In genomic region chr6:33248643-33248931, GRCh38 we compare ENCODE assay signal across 8 cellular contexts. TPM values are rescaled to one million over a fixed set of nuclear protein-coding genes. Genes with fewer than 3 reads are reported as not detected.
DNase-seq lines count a peak whose midpoint lies in the region; ATAC-seq and TF ChIP-seq lines count a peak whose summit lies in the region.

No MANE protein-coding gene starts in this region.

- H3K27ac ChIP-seq in CD8-positive, alpha-beta T cell (ENCODE audit: low read depth, low read length) = peak overlapping the region; percentile 85
- H3K27ac ChIP-seq in brain microvascular endothelial cell (peak overlapping the region; percentile 87), left lung (peak overlapping the region; percentile 91 to 92), substantia nigra (ENCODE audit: low read depth, low read length, poor library complexity, severe bottlenecking) (peak overlapping the region; percentile 84)

- peaks cover 27% of the 10 kb centered on the region for H3K36me3 Mint-ChIP-seq in CD8-positive, alpha-beta T cell

- no peaks in the 10 kb centered on the region for H3K9me3 ChIP-seq in CD8-positive, alpha-beta T cell (ENCODE audit: low read length)
- no peaks in the 10 kb centered on the region for H3K9me3 ChIP-seq in left lung

- peak; percentile 24 for ATAC-seq in CD8-positive, alpha-beta T cell
- ATAC-seq in GM21529 (IDR thresholded peaks at IDR 0.05; ENCODE audit: unreplicated experiment) (peak; percentile 2), left lung (peak; percentile 7), HG03378 (IDR thresholded peaks at IDR 0.05; ENCODE audit: unreplicated experiment) (no peak)

- H3K27me3 Mint-ChIP-seq in CD8-positive, alpha-beta T cell (ENCODE audit: low read depth) = no peaks in the 10 kb centered on the region

- peak in 1 of 7 experiments; percentile 42 for DNase-seq in CD8-positive, alpha-beta T cell
- DNase-seq in NCI-H446 treated with DMSO at 0.1 percent for 48 hours (lab: John Stamatoyannopoulos, UW) = peak; percentile 39
- no peak for DNase-seq in brain microvascular endothelial cell
- DNase-seq in left lung = no peak
- DNase-seq in substantia nigra (lab: John Stamatoyannopoulos, UW) = peak in 7 of 49 donors; percentile 47 to 73 (median 59)
- DNase-seq in NCI-H187 (lab: John Stamatoyannopoulos, UW) = no peak

- no peaks in the 10 kb centered on the region for H3K27me3 ChIP-seq in CD8-positive, alpha-beta T cell (ENCODE audit: insufficient read depth, low read length)
- no peaks in the 10 kb centered on the region for H3K27me3 ChIP-seq in brain microvascular endothelial cell (replicated peaks)
- H3K27me3 ChIP-seq in left lung = no peaks in the 10 kb centered on the region

- TF ChIP-seq CTCF in CD8-positive, alpha-beta T cell (IDR thresholded peaks at IDR 0.05) = no peak
- TF ChIP-seq CTCF in brain microvascular endothelial cell (IDR thresholded peaks at IDR 0.05; ENCODE audit: low read depth, low read length, missing control alignments) = no peak
- TF ChIP-seq CTCF in left lung (IDR thresholded peaks at IDR 0.05) = peak; percentile 8 to 25

- peak overlapping the region; percentile 61 for H3K4me3 ChIP-seq in CD8-positive, alpha-beta T cell (ENCODE audit: low read depth, low read length)
- H3K4me3 ChIP-seq in brain microvascular endothelial cell (ENCODE audit: low read depth, low read length) = peak overlapping the region; percentile 68
- peak overlapping the region; percentile 43 to 50 for H3K4me3 ChIP-seq in left lung

- H3K9me3 Mint-ChIP-seq in CD8-positive, alpha-beta T cell = no peaks in the 10 kb centered on the region

- POLR2A ChIA-PET in CD8-positive, alpha-beta T cell (lab: Charles Lee) = interaction anchor here (0.8 to 3.0 kb wide), 23 partner anchors 23 to 277 kb away, joined by 3 to 23 read pairs (median 5); partner anchors contain the start of genes B3GALT4, RGL2, RING1 and RPS18

- peak overlapping the region; percentile 93 for H3K27ac Mint-ChIP-seq in CD8-positive, alpha-beta T cell

- in situ Hi-C loops in brain microvascular endothelial cell (cut with HindIII; ENCODE audit: low pct_ligation_motif_present, low sequenced_read_pairs) = no loop called here

- peak overlapping the region; percentile 91 for H3K4me3 Mint-ChIP-seq in CD8-positive, alpha-beta T cell

- intact Hi-C loops in CD8-positive, alpha-beta T cell (cut with DNase I, micrococcal nuclease) = loop anchor here (1.0 to 10.0 kb wide), 9 partner anchors 40 to 354 kb away; partner anchors contain the start of genes RING1 (in 1 of the 2), RXRB (in 1 of the 2) and SLC39A7 (in 1 of the 2)
- intact Hi-C loops in left lung (cut with DNase I) = loop anchor here in 1 of 2 donors (10.0 kb wide), 2 partner anchors 84 to 134 kb away; no protein-coding TSS in a partner anchor

- CTCF ChIA-PET in CD8-positive, alpha-beta T cell (lab: Charles Lee) = interaction anchor here (0.7 to 9.0 kb wide), 36 partner anchors 9 to 437 kb away, joined by 3 to 133 read pairs (median 5); partner anchors contain the start of genes HLA-DPA1, HLA-DPB1, HSD17B8 and RING1

- no peaks in the 10 kb centered on the region for H3K36me3 ChIP-seq in CD8-positive, alpha-beta T cell (ENCODE audit: insufficient read depth, low read length)
- H3K36me3 ChIP-seq in brain microvascular endothelial cell (replicated peaks) = no peaks in the 10 kb centered on the region
- peaks cover 0 to 5% of the 10 kb centered on the region in 2 donors for H3K36me3 ChIP-seq in left lung

- peaks cover 25% of the 10 kb centered on the region for H3K4me1 ChIP-seq in CD8-positive, alpha-beta T cell (ENCODE audit: insufficient read depth, low read length)
- H3K4me1 ChIP-seq in left lung = peaks cover 11 to 31% of the 10 kb centered on the region in 2 donors

- peaks cover 38% of the 10 kb centered on the region for H3K4me1 Mint-ChIP-seq in CD8-positive, alpha-beta T cell (ENCODE audit: low read depth)

RNA-seq across cellular contexts. Expression of gene VPS52, which starts 23.1 kb away (rescaled TPM):
- total RNA-seq in CD8-positive, alpha-beta T cell = 10 to 100 TPM; 72.2 to 75.9 TPM
- total RNA-seq in left lung = 10 to 100 TPM; 46.2 to 54.2 TPM

RNA-seq across cellular contexts. Expression of gene RPS18, which starts 23.3 kb away (rescaled TPM):
- 1,000 to 10,000 TPM; 4,154 to 4,290 TPM for total RNA-seq in CD8-positive, alpha-beta T cell
- 1,000 to 10,000 TPM; 1,881 to 1,887 TPM for total RNA-seq in left lung

RNA-seq across cellular contexts. Expression of gene B3GALT4, which starts 28.3 kb away (rescaled TPM):
- total RNA-seq in CD8-positive, alpha-beta T cell = 1 to 10 TPM; 7.9 to 8.8 TPM
- 10 to 100 TPM; 12.7 to 12.9 TPM for total RNA-seq in left lung

RNA-seq across cellular contexts. Expression of gene RING1, which starts 40.3 kb away (rescaled TPM):
- 10 to 100 TPM; 29.1 to 29.5 TPM for total RNA-seq in CD8-positive, alpha-beta T cell
- total RNA-seq in left lung = 10 to 100 TPM; 37.4 to 41.4 TPM

RNA-seq across cellular contexts. Expression of gene WDR46, which starts 40.5 kb away (rescaled TPM):
- total RNA-seq in CD8-positive, alpha-beta T cell = 10 to 100 TPM; 19.9 to 22.1 TPM
- 10 to 100 TPM; 26.6 to 42.0 TPM for total RNA-seq in left lung

Comparison
In these comparisons a context has a peak if more than half of its experiments do, and no peak if none do; other contexts are left out.
1. CTCF ChIP-seq: peak in left lung (2 of 2); none in CD8-positive, alpha-beta T cell (single experiment) and brain microvascular endothelial cell (single experiment).
2. Peak in every context shown above with its lines, with median percentiles within 50 percentile points of each other: H3K27ac ChIP-seq and H3K4me3 ChIP-seq.